Comparison of ENCODE assay signal across 8 cellular contexts in the genomic region with DNA sequence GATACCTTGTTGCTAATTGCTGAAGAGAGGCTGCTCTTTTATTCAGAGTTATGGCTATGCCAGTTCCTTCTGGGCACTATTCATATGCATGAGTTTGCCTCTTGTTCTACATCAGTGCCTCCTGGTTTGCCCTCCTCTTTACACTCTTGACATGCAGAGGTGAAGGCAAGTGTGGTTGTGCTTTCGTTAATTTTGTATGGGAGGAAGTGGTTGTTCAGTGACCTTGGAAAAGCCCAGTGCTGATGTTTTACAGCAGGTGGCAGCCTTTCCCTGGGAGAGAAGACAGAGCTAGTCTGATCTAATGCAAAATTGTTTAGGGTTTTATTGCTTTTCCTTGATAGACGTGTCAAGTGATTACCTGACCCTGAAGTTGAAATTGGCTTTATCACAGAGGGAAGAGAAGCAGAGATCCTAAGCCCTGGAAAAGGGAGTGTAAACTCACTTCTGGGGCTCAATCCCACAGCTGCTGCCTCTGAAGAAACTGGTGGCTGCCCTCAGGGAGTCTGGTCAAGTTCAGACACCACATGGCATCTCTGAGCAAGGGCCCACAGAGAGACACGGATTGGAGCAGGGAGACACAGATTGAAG. TPM values are rescaled to one million over a fixed set of nuclear protein-coding genes. Genes with fewer than 3 reads are reported as not detected.
DNase-seq lines count a peak whose midpoint lies in the region; ATAC-seq and TF ChIP-seq lines count a peak whose summit lies in the region.

No MANE protein-coding gene starts in this region.

- H3K4me2 ChIP-seq in PC-9 (peak overlapping the region; percentile 8; the same call in 1 of the 2 replicates), neural progenitor cell (no peak overlapping the region)

- H3K27me3 Mint-ChIP-seq in activated T-cell treated with anti-CD3 and anti-CD28 coated beads, Interleukin-2, amount 50 U/mL, for 24 hours, result no peaks in the 10 kb centered on the region
- no peaks in the 10 kb centered on the region for H3K27me3 Mint-ChIP-seq in neural progenitor cell (ENCODE audit: insufficient read depth, low read depth)

- peaks cover 4% of the 10 kb centered on the region; the same call in 1 of the 2 replicates for H3K4me1 ChIP-seq in PC-9 (replicated peaks; ENCODE audit: insufficient read depth)
- H3K4me1 ChIP-seq in neural progenitor cell, result peaks cover 15% of the 10 kb centered on the region
- no peaks in the 10 kb centered on the region for H3K4me1 ChIP-seq in thoracic aorta (ENCODE audit: control insufficient read depth in 1 of 2, low read depth in 2 of 2)

- no peaks in the 10 kb centered on the region for H3K79me2 ChIP-seq in PC-9 (ENCODE audit: low read depth)
- H3K79me2 ChIP-seq in neural progenitor cell (ENCODE audit: low read depth), result no peaks in the 10 kb centered on the region

- peaks cover 35% of the 10 kb centered on the region for H3K4me1 Mint-ChIP-seq in activated T-cell treated with anti-CD3 and anti-CD28 coated beads, Interleukin-2, amount 50 U/mL, for 24 hours (ENCODE audit: low read depth)
- H3K4me1 Mint-ChIP-seq in neural progenitor cell, result peaks cover 19% of the 10 kb centered on the region

- H3K9me3 ChIP-seq in PC-9 (ENCODE audit: insufficient read depth, low read depth) (no peaks in the 10 kb centered on the region), neural progenitor cell (ENCODE audit: low read depth) (no peaks in the 10 kb centered on the region), thoracic aorta (no peaks in the 10 kb centered on the region)

- ATAC-seq in GM21576 (IDR thresholded peaks at IDR 0.05; ENCODE audit: unreplicated experiment) (peak; percentile 76), thoracic aorta (ENCODE audit: insufficient number of reproducible peaks, low FRiP score, low read depth) (no peak)

- H3F3A ChIP-seq in PC-9 (ENCODE audit: insufficient read depth, low read depth), result no peaks in the 10 kb centered on the region
- peaks cover 21% of the 10 kb centered on the region for H3F3A ChIP-seq in neural progenitor cell (ENCODE audit: low read depth)

- peak overlapping the region; percentile 67 for H3K27ac Mint-ChIP-seq in activated T-cell treated with anti-CD3 and anti-CD28 coated beads, Interleukin-2, amount 50 U/mL, for 24 hours
- H3K27ac Mint-ChIP-seq in neural progenitor cell, result peak overlapping the region; percentile 57

- DNase-seq in DMS79 treated with DMSO at 0.1 percent for 48 hours (lab: John Stamatoyannopoulos, UW), result peak; percentile 91
- peak; percentile 51 for DNase-seq in KG1 (lab: John Stamatoyannopoulos, UW)
- DNase-seq in PC-9, result peak; percentile 66 to 67
- peak; percentile 68 for DNase-seq in activated T-cell treated with anti-CD3 and anti-CD28 coated beads, Interleukin-2, amount 50 U/mL, for 24 hours
- peak; percentile 53 for DNase-seq in fibroblast of gingiva (ENCODE audit: low read depth)
- DNase-seq in neural progenitor cell (ENCODE audit: low spot score), result peak; percentile 56
- DNase-seq in thoracic aorta (ENCODE audit: low spot score), result no peak

- POLR2A ChIA-PET in PC-9 (lab: Charles Lee; ENCODE audit: unreplicated experiment), result interaction anchor here (0.6 kb wide), 1 partner anchor 208 kb away, joined by 3 read pairs; a partner anchor contains a TSS

- no peaks in the 10 kb centered on the region for H3K27me3 ChIP-seq in PC-9 (ENCODE audit: insufficient read depth, low read depth)
- H3K27me3 ChIP-seq in neural progenitor cell, result no peaks in the 10 kb centered on the region
- H3K27me3 ChIP-seq in thoracic aorta (replicated peaks; ENCODE audit: insufficient read depth), result no peaks in the 10 kb centered on the region

- H3K4me3 ChIP-seq in PC-9 (no peak overlapping the region), neural progenitor cell (no peak overlapping the region), thoracic aorta (no peak overlapping the region)

- H2AFZ ChIP-seq in PC-9 (no peak overlapping the region), neural progenitor cell (replicated peaks) (no peak overlapping the region)

- BruUV-seq in PC-9 (replicated peaks; lab: Mats Ljungman, UMichigan), result no TSS peak

- H4K20me1 ChIP-seq in PC-9 (ENCODE audit: insufficient read depth) (no peaks in the 10 kb centered on the region), neural progenitor cell (ENCODE audit: low read depth) (no peaks in the 10 kb centered on the region)

- TF ChIP-seq CTCF in PC-9 (conservative IDR thresholded peaks at IDR 0.05) (peak; percentile 89), neural progenitor cell (IDR thresholded peaks at IDR 0.05) (peak; percentile 78), thoracic aorta (IDR thresholded peaks at IDR 0.05) (peak; percentile 79)

- no peak overlapping the region for H3K9ac ChIP-seq in neural progenitor cell

- no peaks in the 10 kb centered on the region for H3K36me3 Mint-ChIP-seq in activated T-cell treated with anti-CD3 and anti-CD28 coated beads, Interleukin-2, amount 50 U/mL, for 24 hours (ENCODE audit: low read depth)
- H3K36me3 Mint-ChIP-seq in neural progenitor cell, result no peaks in the 10 kb centered on the region

- no peaks in the 10 kb centered on the region for H3K9me3 Mint-ChIP-seq in activated T-cell treated with anti-CD3 and anti-CD28 coated beads, Interleukin-2, amount 50 U/mL, for 24 hours
- peaks cover 2% of the 10 kb centered on the region for H3K9me3 Mint-ChIP-seq in neural progenitor cell

- CTCF ChIA-PET in PC-9 (lab: Charles Lee), result interaction anchor here (0.7 to 1.9 kb wide), 5 partner anchors 262 to 595 kb away, joined by 3 to 22 read pairs (median 4); no protein-coding TSS in a partner anchor

- H3K27ac ChIP-seq in PC-9 (no peak overlapping the region), neural progenitor cell (no peak overlapping the region), thoracic aorta (no peak overlapping the region)

- intact Hi-C loops in PC-9 (cut with micrococcal nuclease; ENCODE audit: unreplicated experiment), result loop anchor here (1.0 to 5.0 kb wide), 9 partner anchors 95 to 839 kb away; a partner anchor contains a TSS

- H3K9me2 ChIP-seq in PC-9 (ENCODE audit: insufficient read depth), result no peaks in the 10 kb centered on the region

- no peak overlapping the region for H3K4me3 Mint-ChIP-seq in activated T-cell treated with anti-CD3 and anti-CD28 coated beads, Interleukin-2, amount 50 U/mL, for 24 hours
- no peak overlapping the region for H3K4me3 Mint-ChIP-seq in neural progenitor cell

- H3K36me3 ChIP-seq in PC-9 (ENCODE audit: low read depth) (no peaks in the 10 kb centered on the region), neural progenitor cell (no peaks in the 10 kb centered on the region), thoracic aorta (no peaks in the 10 kb centered on the region)

RNA-seq across cellular contexts. Expression of a gene that starts 30.5 kb away (rescaled TPM):
- total RNA-seq in PC-9 (2021) (16.7 and 20.7 TPM in 2 replicates), neural progenitor cell (ENCODE audit: low replicate concordance) (33.0 and 44.3 TPM in 2 replicates), thoracic aorta (10 to 100 TPM; 20.0 to 22.1 TPM)
